In genomic region chr15:101810905-101811304, GRCh38 we compare ENCODE assay signal across 1 cellular context.
TF ChIP-seq lines count a peak whose summit lies in the region.

No MANE protein-coding gene starts in this region.

TF ChIP-seq in HepG2, 621 proteins besides CTCF, POLR2A, EP300 and RAD21:
- peak; percentile 93 for TF ChIP-seq MIER2 (CRISPR knock-in tag; IDR thresholded peaks at IDR 0.05)
- TF ChIP-seq NFE2L2 (IDR thresholded peaks at IDR 0.05; ENCODE audit: low read length) = no peak
- TF ChIP-seq RBM39 (IDR thresholded peaks at IDR 0.05; ENCODE audit: low read depth, low read length, poor library complexity, severe bottlenecking) = no peak
- TF ChIP-seq MIXL1 (CRISPR knock-in tag; IDR thresholded peaks at IDR 0.05) = 0 out of 2 replicates have a peak, but pooled peaks have one; percentile 36
- peak; percentile 43 to 93 for TF ChIP-seq REST (IDR thresholded peaks at IDR 0.05; ENCODE audit: borderline replicate concordance in 1 of 2, low read depth in 1 of 2, low read length in 2 of 2)
- TF ChIP-seq ZNF121 (CRISPR knock-in tag; IDR thresholded peaks at IDR 0.05) = no peak
- TF ChIP-seq EHMT2 (IDR thresholded peaks at IDR 0.05; ENCODE audit: borderline replicate concordance, low read depth, low read length) = peak; percentile 91
